ENCODE assay signal across 8 cellular contexts in genomic region chr3:179348325-179349013, GRCh38. TPM values are rescaled to one million over a fixed set of nuclear protein-coding genes. Genes with fewer than 3 reads are reported as not detected.
A peak's percentile ranks its signal among the peaks of the same experiment; 100 is the strongest.
DNase-seq lines count a peak whose midpoint lies in the region; ATAC-seq and TF ChIP-seq lines count a peak whose summit lies in the region.

No MANE protein-coding gene starts in this region.

- in situ Hi-C loops in astrocyte of the spinal cord (cut with HindIII; ENCODE audit: low sequenced_read_pairs) = no loop called here

- peak overlapping the region; percentile 89 for H3K4me3 ChIP-seq in GM12865 (ENCODE audit: low read depth, low read length)
- peak overlapping the region; percentile 76 for H3K4me3 ChIP-seq in Jurkat, Clone E6-1 (ENCODE audit: low read length)
- H3K4me3 ChIP-seq in astrocyte of the spinal cord (ENCODE audit: low read depth, low read length) = peak overlapping the region; percentile 59
- peak overlapping the region; percentile 100 for H3K4me3 ChIP-seq in lung

- no peaks in the 10 kb centered on the region for H3K9me3 ChIP-seq in lung (ENCODE audit: control insufficient read depth in 2 of 2, insufficient read depth in 1 of 2, low read length in 1 of 2)

- peak overlapping the region in 1 of 2 donors; percentile 50 for H3K27ac ChIP-seq in lung (ENCODE audit: low read depth in 1 of 2, low read length in 1 of 2)

- no peaks in the 10 kb centered on the region for H3K27me3 ChIP-seq in lung (ENCODE audit: control insufficient read depth, insufficient read depth)

- TF ChIP-seq CTCF in GM12865 (IDR thresholded peaks at IDR 0.05; ENCODE audit: insufficient read depth, low read depth, low read length, missing control alignments) (no peak), astrocyte of the spinal cord (IDR thresholded peaks at IDR 0.05; ENCODE audit: low read depth, low read length) (no peak), lung (IDR thresholded peaks at IDR 0.05; ENCODE audit: control extremely low read depth, extremely low read depth) (no peak)

- 31% methylated on average over 5 of the region's 5 CpGs for WGBS in lung, 2 donors

- peaks cover 0 to 5% of the 10 kb centered on the region in 2 donors for H3K4me1 ChIP-seq in lung (ENCODE audit: control insufficient read depth in 2 of 2, insufficient read depth in 2 of 2, low read length in 2 of 2)

- DNase-seq in GM12865 (ENCODE audit: low read depth) (peak; percentile 83), astrocyte of the spinal cord (ENCODE audit: low read depth, low spot score) (no peak), lung (ENCODE audit: low spot score) (no peak), NCI-H2029 treated with DMSO at 0.1 percent for 48 hours (lab: John Stamatoyannopoulos, UW) (no peak), NCI-H1105 treated with DMSO at 0.1 percent for 48 hours (lab: John Stamatoyannopoulos, UW) (no peak), ecto neural progenitor cell (ENCODE audit: low spot score) (no peak)
- no peak for DNase-seq in Jurkat, Clone E6-1 (ENCODE audit: low read depth, low spot score)

- peaks cover under 1 to 15% of the 10 kb centered on the region in 2 donors for H3K36me3 ChIP-seq in lung (ENCODE audit: control insufficient read depth in 2 of 2, insufficient read depth in 2 of 2, low read length in 2 of 2)

- ATAC-seq in GM21529 (IDR thresholded peaks at IDR 0.05; ENCODE audit: unreplicated experiment) = peak; percentile 66
- peak; percentile 16 for ATAC-seq in lung (ENCODE audit: insufficient read depth, low FRiP score)

RNA-seq across cellular contexts. Expression of gene MFN1, which starts 1.0 kb away (rescaled TPM):
- polyA plus RNA-seq in Jurkat, Clone E6-1 (2012; ENCODE audit: insufficient read depth, insufficient read length) = 24.4 TPM
- total RNA-seq in lung = 100 to 1,000 TPM in 1 of 2 donors, 10 to 100 TPM in 1; 40.4 to 108 TPM
- polyA plus RNA-seq in lung = 10 to 100 TPM; 13.2 to 13.8 TPM

RNA-seq across cellular contexts. Expression of gene ZNF639, which starts 25.6 kb away (rescaled TPM):
- 36.6 TPM for polyA plus RNA-seq in Jurkat, Clone E6-1 (2012; ENCODE audit: insufficient read depth, insufficient read length)
- 10 to 100 TPM; 25.2 to 53.3 TPM for total RNA-seq in lung
- polyA plus RNA-seq in lung = 10 to 100 TPM; 14.8 to 18.8 TPM
